8 cellular contexts compared by ENCODE assay signal in genomic region chr9:90219548-90220118, GRCh38.
DNase-seq lines count a peak whose midpoint lies in the region; ATAC-seq and TF ChIP-seq lines count a peak whose summit lies in the region.

No MANE protein-coding gene starts in this region.

- H3K36me3 ChIP-seq in CD8-positive, alpha-beta T cell (ENCODE audit: insufficient read depth, low read length): no peaks in the 10 kb centered on the region
- no peaks in the 10 kb centered on the region for H3K36me3 ChIP-seq in MG63
- no peaks in the 10 kb centered on the region for H3K36me3 ChIP-seq in naive thymus-derived CD4-positive, alpha-beta T cell (ENCODE audit: control insufficient read depth in 2 of 3, insufficient read depth in 3 of 3, low read length in 3 of 3)
- no peaks in the 10 kb centered on the region for H3K36me3 ChIP-seq in uterus

- no peaks in the 10 kb centered on the region for H3K9me3 ChIP-seq in CD8-positive, alpha-beta T cell (ENCODE audit: low read length)
- H3K9me3 ChIP-seq in MG63 (no peaks in the 10 kb centered on the region), uterus (no peaks in the 10 kb centered on the region)
- H3K9me3 ChIP-seq in naive thymus-derived CD4-positive, alpha-beta T cell (ENCODE audit: control insufficient read depth in 2 of 3, low read length in 3 of 3): no peaks in the 10 kb centered on the region

- no peak overlapping the region for H3K27ac Mint-ChIP-seq in CD8-positive, alpha-beta T cell
- H3K27ac Mint-ChIP-seq in brain: no peak overlapping the region
- H3K27ac Mint-ChIP-seq in naive thymus-derived CD4-positive, alpha-beta T cell: no peak overlapping the region

- DNase-seq in CD8-positive, alpha-beta T cell: peak in 6 of 7 experiments; percentile 7 to 53 (median 24)
- DNase-seq in MG63: peak; percentile 6
- DNase-seq in naive thymus-derived CD4-positive, alpha-beta T cell: peak in 5 of 9 donors; percentile 14 to 33 (median 19)
- no peak for DNase-seq in NCI-H2227 (lab: John Stamatoyannopoulos, UW; ENCODE audit: unreplicated experiment)
- DNase-seq in uterus: no peak
- DNase-seq in GM03348 (ENCODE audit: low spot score): no peak

- no peak overlapping the region for H3K4me3 ChIP-seq in CD8-positive, alpha-beta T cell (ENCODE audit: low read depth, low read length)
- no peak overlapping the region for H3K4me3 ChIP-seq in MG63
- no peak overlapping the region for H3K4me3 ChIP-seq in naive thymus-derived CD4-positive, alpha-beta T cell (ENCODE audit: low read length)
- H3K4me3 ChIP-seq in uterus: no peak overlapping the region

- TF ChIP-seq POLR2A in uterus (IDR thresholded peaks at IDR 0.05): no peak

- TF ChIP-seq CTCF in CD8-positive, alpha-beta T cell (IDR thresholded peaks at IDR 0.05): no peak
- TF ChIP-seq CTCF in brain (conservative IDR thresholded peaks at IDR 0.05) (peak; percentile 28 to 39), uterus (IDR thresholded peaks at IDR 0.05) (no peak)

- peaks cover 11% of the 10 kb centered on the region for H3K27me3 Mint-ChIP-seq in CD8-positive, alpha-beta T cell (ENCODE audit: low read depth)
- H3K27me3 Mint-ChIP-seq in brain: peaks cover 10% of the 10 kb centered on the region
- H3K27me3 Mint-ChIP-seq in naive thymus-derived CD4-positive, alpha-beta T cell: peaks cover 0 to 31% (median 12%) of the 10 kb centered on the region in 5 donors

- intact Hi-C loops in CD8-positive, alpha-beta T cell (cut with DNase I, micrococcal nuclease): loop anchor here in 1 of 2 experiments (10.0 kb wide), 1 partner anchor 75 kb away; no protein-coding TSS in a partner anchor
- intact Hi-C loops in naive thymus-derived CD4-positive, alpha-beta T cell (cut with micrococcal nuclease): loop anchor here (1.0 to 2.0 kb wide), 2 partner anchors 77 to 617 kb away; no protein-coding TSS in a partner anchor
- intact Hi-C loops in uterus (cut with DNase I; ENCODE audit: low total_unique reads): no loop called here

- no peaks in the 10 kb centered on the region for H3K4me1 ChIP-seq in CD8-positive, alpha-beta T cell (ENCODE audit: insufficient read depth, low read length)
- H3K4me1 ChIP-seq in naive thymus-derived CD4-positive, alpha-beta T cell (ENCODE audit: control insufficient read depth in 2 of 2, insufficient read depth in 2 of 2, low read length in 2 of 2): no peaks in the 10 kb centered on the region
- H3K4me1 ChIP-seq in uterus: no peaks in the 10 kb centered on the region

- no peak overlapping the region for H3K4me3 Mint-ChIP-seq in CD8-positive, alpha-beta T cell
- H3K4me3 Mint-ChIP-seq in brain: peak overlapping the region in 1 of 5 experiments; percentile 34
- H3K4me3 Mint-ChIP-seq in naive thymus-derived CD4-positive, alpha-beta T cell: no peak overlapping the region

- peaks cover 3% of the 10 kb centered on the region for H3K4me1 Mint-ChIP-seq in CD8-positive, alpha-beta T cell (ENCODE audit: low read depth)
- no peaks in the 10 kb centered on the region for H3K4me1 Mint-ChIP-seq in brain
- peaks cover 0 to 8% (median 3%) of the 10 kb centered on the region in 7 donors for H3K4me1 Mint-ChIP-seq in naive thymus-derived CD4-positive, alpha-beta T cell

- no peaks in the 10 kb centered on the region for H3K27me3 ChIP-seq in CD8-positive, alpha-beta T cell (ENCODE audit: insufficient read depth, low read length)
- H3K27me3 ChIP-seq in MG63 (no peaks in the 10 kb centered on the region), uterus (no peaks in the 10 kb centered on the region)
- H3K27me3 ChIP-seq in naive thymus-derived CD4-positive, alpha-beta T cell (ENCODE audit: control insufficient read depth in 2 of 2, insufficient read depth in 2 of 2, low read length in 2 of 2): no peaks in the 10 kb centered on the region

- POLR2A ChIA-PET in CD8-positive, alpha-beta T cell (lab: Charles Lee): no interaction called here
- POLR2A ChIA-PET in naive thymus-derived CD4-positive, alpha-beta T cell (lab: Charles Lee): no interaction called here

- no peaks in the 10 kb centered on the region for H3K9me3 Mint-ChIP-seq in CD8-positive, alpha-beta T cell
- peaks cover 0 to 14% (median 5%) of the 10 kb centered on the region in 5 experiments for H3K9me3 Mint-ChIP-seq in brain
- H3K9me3 Mint-ChIP-seq in naive thymus-derived CD4-positive, alpha-beta T cell: peaks cover 0 to 3% (median 0%) of the 10 kb centered on the region in 11 donors

- H3K27ac ChIP-seq in CD8-positive, alpha-beta T cell (ENCODE audit: low read depth, low read length): no peak overlapping the region
- H3K27ac ChIP-seq in naive thymus-derived CD4-positive, alpha-beta T cell (ENCODE audit: low read depth, low read length): no peak overlapping the region
- no peak overlapping the region for H3K27ac ChIP-seq in uterus

- no peaks in the 10 kb centered on the region for H3K36me3 Mint-ChIP-seq in CD8-positive, alpha-beta T cell
- no peaks in the 10 kb centered on the region for H3K36me3 Mint-ChIP-seq in brain
- H3K36me3 Mint-ChIP-seq in naive thymus-derived CD4-positive, alpha-beta T cell: no peaks in the 10 kb centered on the region

- ATAC-seq in CD8-positive, alpha-beta T cell: no peak
- ATAC-seq in naive thymus-derived CD4-positive, alpha-beta T cell: peak; percentile 61
- no peak for ATAC-seq in HG02798 (IDR thresholded peaks at IDR 0.05; ENCODE audit: poor library complexity, unreplicated experiment)

- CTCF ChIA-PET in CD8-positive, alpha-beta T cell (lab: Charles Lee): interaction anchor here (1.0 kb wide), 1 partner anchor 77 kb away, joined by 3 read pairs; no protein-coding TSS in a partner anchor
- CTCF ChIA-PET in naive thymus-derived CD4-positive, alpha-beta T cell (lab: Charles Lee): no interaction called here

Comparison
In these comparisons a context has a peak if more than half of its experiments do, and no peak if none do; other contexts are left out.
1. DNase-seq: peak in CD8-positive, alpha-beta T cell (6 of 7), MG63 (single experiment) and naive thymus-derived CD4-positive, alpha-beta T cell (5 of 9); none in NCI-H2227 (single experiment), uterus (0 of 2) and GM03348 (single experiment).
2. CTCF ChIP-seq: peak in brain (2 of 2); none in CD8-positive, alpha-beta T cell (single experiment) and uterus (0 of 4).